In genomic region chr6:165956874-165957273, GRCh38 we compare ENCODE assay signal across 28 cellular contexts.
"Had no signal": no experiment of that assay in that cellular context is flagged by ENCODE, and none has a peak within 500 bp of the region (broad histone marks: within the 10 kb centered on the region; RNA-seq: fewer than 3 reads in every experiment).

No MANE protein-coding gene starts in this region.

- H3K4me3 Mint-ChIP-seq: stimulated activated effector memory CD8-positive, alpha-beta T cell treated with anti-CD3 and anti-CD28 coated beads, Interleukin-12 subunit alpha, Interleukin-12 subunit beta, amount 100 ng/mL, for 72 hours; stimulated activated memory B cell treated with anti-CD40 and anti-IgM and Interleukin-4, amounts not matched to agents 10 μg/mL and 1 μg/mL and 100 μg/mL, for 72 hours; stimulated activated naive B cell treated with anti-CD40 and anti-IgM and Interleukin-4, amounts not matched to agents 10 μg/mL and 1 μg/mL and 100 μg/mL, for 72 hours; stimulated activated naive CD8-positive, alpha-beta T cell treated with anti-CD3 and anti-CD28 coated beads, Interleukin-15, amount 100 ng/mL, for 72 hours; stimulated activated naive CD8-positive, alpha-beta T cell treated with anti-CD3 and anti-CD28 coated beads, Interleukin-15, Interleukin-2, amounts not matched to agents 100 ng/mL and 50 ng/mL, for 24 hours; type B pancreatic cell had no signal

- H3K9me3 Mint-ChIP-seq: stimulated activated effector memory CD8-positive, alpha-beta T cell treated with anti-CD3 and anti-CD28 coated beads, Interleukin-12 subunit alpha, Interleukin-12 subunit beta, amount 100 ng/mL, for 72 hours; stimulated activated naive CD8-positive, alpha-beta T cell treated with anti-CD3 and anti-CD28 coated beads, Interleukin-15, amount 100 ng/mL, for 72 hours; stimulated activated naive CD8-positive, alpha-beta T cell treated with anti-CD3 and anti-CD28 coated beads, Interleukin-15, Interleukin-2, amounts not matched to agents 100 ng/mL and 50 ng/mL, for 24 hours; type B pancreatic cell had no signal

- H3K36me3 ChIP-seq: stomach, suprapubic skin, thoracic aorta, thyroid gland, tibial artery, tibial nerve, transverse colon, upper lobe of left lung, upper lobe of right lung, uterus, vagina had no signal

- H3K27ac Mint-ChIP-seq: stimulated activated effector memory CD8-positive, alpha-beta T cell treated with anti-CD3 and anti-CD28 coated beads, Interleukin-12 subunit alpha, Interleukin-12 subunit beta, amount 100 ng/mL, for 72 hours; stimulated activated memory B cell treated with anti-CD40 and anti-IgM and Interleukin-4, amounts not matched to agents 10 μg/mL and 1 μg/mL and 100 μg/mL, for 72 hours; stimulated activated naive B cell treated with anti-CD40 and anti-IgM and Interleukin-4, amounts not matched to agents 10 μg/mL and 1 μg/mL and 100 μg/mL, for 72 hours; stimulated activated naive CD8-positive, alpha-beta T cell treated with anti-CD3 and anti-CD28 coated beads, Interleukin-15, amount 100 ng/mL, for 72 hours; stimulated activated naive CD8-positive, alpha-beta T cell treated with anti-CD3 and anti-CD28 coated beads, Interleukin-15, Interleukin-2, amounts not matched to agents 100 ng/mL and 50 ng/mL, for 24 hours; type B pancreatic cell had no signal

- ATAC-seq: stimulated activated effector memory CD8-positive, alpha-beta T cell treated with anti-CD3 and anti-CD28 coated beads, Interleukin-12 subunit alpha, Interleukin-12 subunit beta, amount 100 ng/mL, for 72 hours; stimulated activated memory B cell treated with anti-CD40 and anti-IgM and Interleukin-4, amounts not matched to agents 10 μg/mL and 1 μg/mL and 100 μg/mL, for 72 hours; stimulated activated naive B cell treated with anti-CD40 and anti-IgM and Interleukin-4, amounts not matched to agents 10 μg/mL and 1 μg/mL and 100 μg/mL, for 72 hours; stimulated activated naive CD8-positive, alpha-beta T cell treated with anti-CD3 and anti-CD28 coated beads, Interleukin-15, amount 100 ng/mL, for 72 hours; stimulated activated naive CD8-positive, alpha-beta T cell treated with anti-CD3 and anti-CD28 coated beads, Interleukin-15, Interleukin-2, amounts not matched to agents 100 U/mL and 50 U/mL, for 24 hours; upper lobe of right lung had no signal

- H3K27me3 ChIP-seq: stomach, suprapubic skin, testis, thyroid gland, tibial artery, tibial nerve, transverse colon, upper lobe of left lung, upper lobe of right lung, uterus, vagina had no signal

- H3K36me3 Mint-ChIP-seq: stimulated activated effector memory CD8-positive, alpha-beta T cell treated with anti-CD3 and anti-CD28 coated beads, Interleukin-12 subunit alpha, Interleukin-12 subunit beta, amount 100 ng/mL, for 72 hours; stimulated activated memory B cell treated with anti-CD40 and anti-IgM and Interleukin-4, amounts not matched to agents 10 μg/mL and 1 μg/mL and 100 μg/mL, for 72 hours; stimulated activated naive B cell treated with anti-CD40 and anti-IgM and Interleukin-4, amounts not matched to agents 10 μg/mL and 1 μg/mL and 100 μg/mL, for 72 hours; type B pancreatic cell had no signal

- H3K27me3 Mint-ChIP-seq: stimulated activated naive B cell treated with anti-CD40 and anti-IgM and Interleukin-4, amounts not matched to agents 10 μg/mL and 1 μg/mL and 100 μg/mL, for 72 hours had no signal

- DNase-seq: stimulated activated CD4-positive, alpha-beta T cell treated with anti-CD3 and anti-CD28 coated beads, Interleukin-2, amount 100 ng/mL, for 48 hours; stimulated activated CD4-positive, alpha-beta T cell treated with anti-CD3 and anti-CD28 coated beads, Interleukin-4, amount 100 ng/mL, for 1 hour; stimulated activated CD4-positive, alpha-beta T cell treated with anti-CD3 and anti-CD28 coated beads, Interleukin-4, amount 100 ng/mL, for 24 hours; stimulated activated CD4-positive, alpha-beta T cell treated with anti-CD3 and anti-CD28 coated beads, Interleukin-4, amount 100 ng/mL, for 4 hours; stimulated activated CD8-positive, alpha-beta memory T cell treated with anti-CD3 and anti-CD28 coated beads, Interleukin-4, amount 100 ng/mL, for 48 hours; stimulated activated naive B cell treated with anti-CD40 and anti-IgM and Interleukin-4, amounts not matched to agents 10 μg/mL and 1 μg/mL and 100 μg/mL, for 72 hours; stimulated activated naive CD4-positive, alpha-beta T cell; stimulated activated naive CD4-positive, alpha-beta T cell treated with Interleukin-2 at 50 U/mL for 16 hours; stimulated activated naive CD8-positive, alpha-beta T cell treated with anti-CD3 and anti-CD28 coated beads, Interleukin-15, amount 100 ng/mL, for 72 hours; stimulated activated naive CD8-positive, alpha-beta T cell treated with anti-CD3 and anti-CD28 coated beads, Interleukin-15, Interleukin-2, amounts not matched to agents 100 U/mL and 50 U/mL, for 24 hours; stomach; substantia nigra; testis; thyroid gland; tibial artery; transverse colon; trophoblast cell; upper lobe of left lung; upper lobe of right lung; uterus had no signal

- H3K4me1 Mint-ChIP-seq: stimulated activated effector memory CD8-positive, alpha-beta T cell treated with anti-CD3 and anti-CD28 coated beads, Interleukin-12 subunit alpha, Interleukin-12 subunit beta, amount 100 ng/mL, for 72 hours; stimulated activated memory B cell treated with anti-CD40 and anti-IgM and Interleukin-4, amounts not matched to agents 10 μg/mL and 1 μg/mL and 100 μg/mL, for 72 hours; stimulated activated naive B cell treated with anti-CD40 and anti-IgM and Interleukin-4, amounts not matched to agents 10 μg/mL and 1 μg/mL and 100 μg/mL, for 72 hours; stimulated activated naive CD8-positive, alpha-beta T cell treated with anti-CD3 and anti-CD28 coated beads, Interleukin-15, amount 100 ng/mL, for 72 hours had no signal

- H3K27ac ChIP-seq: stomach, suprapubic skin, testis, thoracic aorta, thyroid gland, tibial artery, tibial nerve, transverse colon, upper lobe of left lung, upper lobe of right lung, uterus, vagina had no signal

- H3K4me3 ChIP-seq: stomach, suprapubic skin, testis, thoracic aorta, thyroid gland, tibial artery, tibial nerve, transverse colon, upper lobe of left lung, upper lobe of right lung, uterus, vagina had no signal

- H3K9me3 ChIP-seq: stomach, testis, thoracic aorta, thyroid gland, tibial artery, tibial nerve, transverse colon, upper lobe of left lung, upper lobe of right lung, uterus, vagina had no signal

- H3K4me1 ChIP-seq: stomach, suprapubic skin, testis, tibial artery, tibial nerve, transverse colon, upper lobe of left lung, upper lobe of right lung, uterus, vagina had no signal
